8 cellular contexts compared by ENCODE assay signal in genomic region chr1:31788138-31788824, GRCh38. TPM values are rescaled to one million over a fixed set of nuclear protein-coding genes. Genes with fewer than 3 reads are reported as not detected.
DNase-seq lines count a peak whose midpoint lies in the region; ATAC-seq, FAIRE-seq and TF ChIP-seq lines count a peak whose summit lies in the region.

No MANE protein-coding gene starts in this region.

- peak; percentile 74 for FAIRE-seq in H1 (lab: Jason Lieb, UNC)

- H3K27me3 ChIP-seq in H1 (replicated peaks in 1 of 4; ENCODE audit: control insufficient read depth in 3 of 4, extremely low read depth in 1 of 4, insufficient read depth in 3 of 4, low read length in 3 of 4) (no peaks in the 10 kb centered on the region), mesendoderm (ENCODE audit: insufficient read depth, low read length, poor library complexity) (no peaks in the 10 kb centered on the region)

- no peak for TF ChIP-seq RAD21 in H1 (IDR thresholded peaks at IDR 0.05 in 1 of 2, conservative IDR thresholded peaks at IDR 0.05 in 1 of 2; ENCODE audit: low read depth in 2 of 2, low read length in 2 of 2)

- peak in 1 of 2 experiments; percentile 54; a peak in 1 of 3 replicates for TF ChIP-seq EP300 in H1 (IDR thresholded peaks at IDR 0.05; ENCODE audit: borderline replicate concordance in 1 of 2, low read depth in 2 of 2, low read length in 2 of 2)

- no peak overlapping the region for H2BK120ac ChIP-seq in H1 (replicated peaks; ENCODE audit: low read depth, low read length)
- H2BK120ac ChIP-seq in mesendoderm (ENCODE audit: low read depth, low read length), result no peak overlapping the region

- H3K56ac ChIP-seq in H1 (replicated peaks; ENCODE audit: insufficient read length, low read depth, low read length), result peak overlapping the region; percentile 34
- peak overlapping the region; percentile 89 for H3K56ac ChIP-seq in mesendoderm (ENCODE audit: low read length)

- POLR2A ChIA-PET in H1 (lab: Charles Lee; ENCODE audit: partially characterized antibody), result interaction anchor here (0.9 to 2.8 kb wide), 13 partner anchors 9 to 143 kb away, joined by 3 to 13 read pairs (median 6); partner anchors contain the start of gene PEF1

- H3K23me2 ChIP-seq in H1 (ENCODE audit: low read depth, low read length), result peaks cover 10% of the 10 kb centered on the region

- 6% methylated on average over 32 of the region's 39 CpGs; no CpG with 5 or more reads in 1 of the 2 experiments for WGBS in H1 (ENCODE audit: extremely low coverage in 1 of 2, insufficient coverage in 1 of 2, insufficient read length in 1 of 2, insufficient replicate concordance in 2 of 2, low coverage in 1 of 2, low lambda C conversion rate in 2 of 2, missing lambda C conversion rate in 1 of 2), 2 experiments
- WGBS in mesendoderm (ENCODE audit: extremely low coverage, insufficient coverage, low lambda C conversion rate), result no CpG with 5 or more reads among the region's 39 CpGs

- DNase-seq in AG10803 (ENCODE audit: low read depth), result peak; percentile 90
- peak; percentile 88 to 90 for DNase-seq in NOMO-1 (lab: John Stamatoyannopoulos, UW; ENCODE audit: unreplicated experiment in 2 of 2)
- peak; percentile 75 to 92 (median 92) for DNase-seq in activated CD8-positive, alpha-beta memory T cell treated with anti-CD3 and anti-CD28 coated beads for 48 hours (ENCODE audit: low read depth in 2 of 3, low spot score in 2 of 3)
- peak; percentile 77 to 99 for DNase-seq in H1 (ENCODE audit: low read depth in 1 of 2, low spot score in 2 of 2)
- peak; percentile 96 for DNase-seq in mesendoderm
- peak; percentile 74 for DNase-seq in stimulated activated CD8-positive, alpha-beta memory T cell treated with anti-CD3 and anti-CD28 coated beads, Interleukin-12 subunit alpha, Interleukin-12 subunit beta, amount 100 ng/mL, for 24 hours (ENCODE audit: extremely low read depth)

- peak overlapping the region; percentile 74 for H2BK15ac ChIP-seq in H1 (ENCODE audit: low read length)
- no peak overlapping the region for H2BK15ac ChIP-seq in mesendoderm (replicated peaks; ENCODE audit: low read depth)

- H3K79me2 ChIP-seq in H1 (ENCODE audit: control insufficient read depth in 1 of 2, insufficient read depth in 2 of 2, low read length in 2 of 2) (no peaks in the 10 kb centered on the region), mesendoderm (ENCODE audit: control insufficient read depth, insufficient read depth, low read length) (no peaks in the 10 kb centered on the region)

- CTCF ChIA-PET in H1 (lab: Charles Lee; ENCODE audit: partially characterized antibody), result interaction anchor here (0.7 to 8.3 kb wide), 47 partner anchors 12 to 278 kb away, joined by 3 to 206 read pairs (median 6); partner anchors contain the start of genes ADGRB2, COL16A1 and PEF1

- H3K4me1 ChIP-seq in H1 (replicated peaks in 1 of 4; ENCODE audit: control insufficient read depth in 3 of 4, insufficient read depth in 4 of 4, low read length in 3 of 4) (peaks cover 3 to 11% (median 5%) of the 10 kb centered on the region in 4 experiments; a peak in 6 of 7 replicates), mesendoderm (ENCODE audit: control insufficient read depth, low read depth, low read length) (peaks cover 4% of the 10 kb centered on the region)

- peak overlapping the region; percentile 75; the same call in 1 of the 2 replicates for H2BK12ac ChIP-seq in H1 (ENCODE audit: low read depth, low read length)

- no peaks in the 10 kb centered on the region for H3K9me3 ChIP-seq in H1 (ENCODE audit: insufficient read depth in 2 of 2, low read depth in 1 of 2, low read length in 1 of 2)

- peak; percentile 65 for ATAC-seq in GM19043 (IDR thresholded peaks at IDR 0.05; ENCODE audit: low read depth, unreplicated experiment)
- peak; percentile 62 for ATAC-seq in HG03439 (IDR thresholded peaks at IDR 0.05; ENCODE audit: unreplicated experiment)

- peak in 1 of 2 experiments; percentile 66; a peak in 2 of 3 replicates for TF ChIP-seq POLR2A in H1 (IDR thresholded peaks at IDR 0.05; ENCODE audit: control extremely low read depth in 1 of 2, low read depth in 2 of 2, low read length in 2 of 2)

- H2AFZ ChIP-seq in H1 (ENCODE audit: low read length), result peak overlapping the region; percentile 74; the same call in 1 of the 2 replicates

- peak overlapping the region; percentile 73; the same call in 1 of the 2 replicates for H2BK20ac ChIP-seq in H1 (ENCODE audit: low read length)

- peak overlapping the region; percentile 61 for H3K4ac ChIP-seq in H1 (replicated peaks; ENCODE audit: insufficient read length, low read depth, low read length)
- H3K4ac ChIP-seq in mesendoderm (ENCODE audit: low read depth, low read length), result no peak overlapping the region

- H2BK5ac ChIP-seq in H1 (ENCODE audit: low read depth, low read length) (peak overlapping the region; percentile 85), mesendoderm (ENCODE audit: low read length) (peak overlapping the region; percentile 81)

- H3K9ac ChIP-seq in H1 (replicated peaks in 1 of 4; ENCODE audit: extremely low read depth in 1 of 4, low read depth in 3 of 4, low read length in 3 of 4), result peak overlapping the region in 3 of 4 experiments; percentile 35 to 79 (median 75); a peak in 5 of 7 replicates
- H3K9ac ChIP-seq in mesendoderm (ENCODE audit: low read length), result peak overlapping the region; percentile 85

- H3K4me3 ChIP-seq in AG10803 (ENCODE audit: low read length) (peak overlapping the region; percentile 88), H1 (ENCODE audit: extremely low read depth in 1 of 4, insufficient read depth in 2 of 4, low read depth in 3 of 4, low read length in 4 of 4) (peak overlapping the region; percentile 79 to 89 (median 88)), mesendoderm (ENCODE audit: low read length) (peak overlapping the region; percentile 61)

- H4K5ac ChIP-seq in H1 (ENCODE audit: insufficient read length, low read depth, low read length), result peak overlapping the region; percentile 91
- no peak overlapping the region for H4K5ac ChIP-seq in mesendoderm (ENCODE audit: low read length)

- H4K8ac ChIP-seq in H1 (ENCODE audit: extremely low read depth, insufficient read depth, low read length), result peak overlapping the region; percentile 91; the same call in 1 of the 2 replicates
- H4K8ac ChIP-seq in mesendoderm (ENCODE audit: low read depth, low read length), result no peak overlapping the region

- H3K18ac ChIP-seq in H1 (ENCODE audit: extremely low read depth, low read length), result peak overlapping the region; percentile 82
- H3K18ac ChIP-seq in mesendoderm (ENCODE audit: low read length), result peak overlapping the region; percentile 91

- H3K23ac ChIP-seq in H1 (ENCODE audit: insufficient read length) (no peak overlapping the region), mesendoderm (ENCODE audit: low read length) (peak overlapping the region; percentile 3)

- TF ChIP-seq CTCF in AG10803 (conservative IDR thresholded peaks at IDR 0.05; ENCODE audit: low read length), result no peak
- no peak for TF ChIP-seq CTCF in H1 (IDR thresholded peaks at IDR 0.05; ENCODE audit: control extremely low read depth in 1 of 3, insufficient read depth in 1 of 3, low read depth in 1 of 3, low read length in 3 of 3)

- H3K4me2 ChIP-seq in H1 (ENCODE audit: insufficient read depth in 1 of 2, low read depth in 2 of 2, low read length in 2 of 2) (peak overlapping the region; percentile 90 to 94), mesendoderm (ENCODE audit: low read length) (peak overlapping the region; percentile 99)

- peak overlapping the region; percentile 76 for H2AK5ac ChIP-seq in H1 (ENCODE audit: low read depth, low read length)
- H2AK5ac ChIP-seq in mesendoderm (ENCODE audit: low read length), result peak overlapping the region; percentile 64

- H3K79me1 ChIP-seq in H1 (ENCODE audit: low read depth, low read length) (no peaks in the 10 kb centered on the region), mesendoderm (ENCODE audit: low read length) (no peaks in the 10 kb centered on the region)

- peak overlapping the region; percentile 96 for H4K91ac ChIP-seq in H1 (replicated peaks; ENCODE audit: insufficient read length, low read length)

- H3K14ac ChIP-seq in H1 (ENCODE audit: insufficient read length), result no peak overlapping the region

- H3K36me3 ChIP-seq in H1 (ENCODE audit: control insufficient read depth in 2 of 4, insufficient read depth in 4 of 4, low read length in 3 of 4) (no peaks in the 10 kb centered on the region), mesendoderm (ENCODE audit: control insufficient read depth, insufficient read depth, low read length) (no peaks in the 10 kb centered on the region)

- no peaks in the 10 kb centered on the region for H4K20me1 ChIP-seq in H1 (replicated peaks in 1 of 2; ENCODE audit: control insufficient read depth in 1 of 2, insufficient read depth in 2 of 2, low read length in 2 of 2)

- H3K27ac ChIP-seq in H1 (ENCODE audit: low read depth, low read length) (peak overlapping the region; percentile 88), mesendoderm (ENCODE audit: low read depth, low read length) (peak overlapping the region; percentile 46)

TF ChIP-seq in H1, 55 proteins besides CTCF, POLR2A, EP300 and RAD21 (continues in another document):
- TF ChIP-seq CBX5 (IDR thresholded peaks at IDR 0.05; ENCODE audit: low read depth, low read length), result no peak
- peak; percentile 67 for TF ChIP-seq PHF8 (conservative IDR thresholded peaks at IDR 0.05; ENCODE audit: low read depth, low read length)
- TF ChIP-seq MAFK (IDR thresholded peaks at IDR 0.05; ENCODE audit: low read depth, low read length), result no peak

RNA-seq across cellular contexts. Expression of gene ADGRB2, which starts 24.1 kb away (rescaled TPM):
- 25.8 and 26.2 TPM in 2 replicates for total RNA-seq in H1 (2021; fragmentation: NEBNext Ultra II Directional; extraction: Animal tissue kit (Norgen Biotek cat#: 25700))
- polyA plus RNA-seq in H1 (2011; rRNA removed), result 15.6 and 29.0 TPM in 2 replicates
- 20.6 TPM for polyA plus RNA-seq in H1 (2011; cell fraction: cytosol; rRNA removed)
- 126 TPM for polyA plus RNA-seq in H1 (2011; cell fraction: nucleus; rRNA removed)
- polyA plus RNA-seq in H1 (2012, experiment 1 of 2), result 17.3 to 29.1 TPM (median 22.1 TPM) in 4 replicates
- 15.4 TPM for polyA plus RNA-seq in H1 (2012, experiment 2 of 2)
- 13.4 TPM for polyA plus RNA-seq in H1 (2013, experiment 1 of 2)
- polyA plus RNA-seq in H1 (2013, experiment 2 of 2), result 13.0 TPM
- 7.5 and 9.4 TPM in 2 replicates for polyA minus RNA-seq in H1 (2011; rRNA and poly(A)+ RNA removed)
- 14.0 TPM for polyA minus RNA-seq in H1 (2011; cell fraction: cytosol; rRNA and poly(A)+ RNA removed)
- polyA minus RNA-seq in H1 (2011; cell fraction: nucleus; rRNA and poly(A)+ RNA removed), result 22.9 TPM
- polyA plus RNA-seq in mesendoderm (2013, experiment 1 of 2), result 4.9 TPM
- polyA plus RNA-seq in mesendoderm (2013, experiment 2 of 2), result 5.2 TPM

RNA-seq across cellular contexts. Expression of gene SPOCD1, which starts 27.5 kb away (rescaled TPM):
- total RNA-seq in H1 (2021; fragmentation: NEBNext Ultra II Directional; extraction: Animal tissue kit (Norgen Biotek cat#: 25700)), result 1.8 and 2.0 TPM in 2 replicates
- 2.9 and 4.2 TPM in 2 replicates for polyA plus RNA-seq in H1 (2011; rRNA removed)
- 4.7 TPM for polyA plus RNA-seq in H1 (2011; cell fraction: cytosol; rRNA removed)
- polyA plus RNA-seq in H1 (2011; cell fraction: nucleus; rRNA removed), result 13.1 TPM
- 1.9 to 2.6 TPM (median 2.1 TPM) in 4 replicates for polyA plus RNA-seq in H1 (2012, experiment 1 of 2)
- polyA plus RNA-seq in H1 (2012, experiment 2 of 2), result 0.84 TPM
- 1.4 TPM for polyA plus RNA-seq in H1 (2013, experiment 1 of 2)
- 1.0 TPM for polyA plus RNA-seq in H1 (2013, experiment 2 of 2)
- 2.2 and 3.0 TPM in 2 replicates for polyA minus RNA-seq in H1 (2011; rRNA and poly(A)+ RNA removed)
- polyA minus RNA-seq in H1 (2011; cell fraction: cytosol; rRNA and poly(A)+ RNA removed), result 1.2 TPM
- polyA minus RNA-seq in H1 (2011; cell fraction: nucleus; rRNA and poly(A)+ RNA removed), result 5.6 TPM
- polyA plus RNA-seq in mesendoderm (2013, experiment 1 of 2), result 0.37 TPM
- 0.35 TPM for polyA plus RNA-seq in mesendoderm (2013, experiment 2 of 2)

Comparison
In these comparisons a context has a peak if more than half of its experiments do, and no peak if none do; other contexts are left out.
1. Peak in every context shown above with its lines: DNase-seq, ATAC-seq, H3K4me3 ChIP-seq and H3K27ac ChIP-seq.